ENCODE assay signal across 8 cellular contexts in genomic region chr16:58661199-58661830, GRCh38. TPM values are rescaled to one million over a fixed set of nuclear protein-coding genes. Genes with fewer than 3 reads are reported as not detected.
DNase-seq lines count a peak whose midpoint lies in the region; ATAC-seq, FAIRE-seq and TF ChIP-seq lines count a peak whose summit lies in the region.

No MANE protein-coding gene starts in this region.

- BruUV-seq in HepG2 (replicated peaks; lab: Mats Ljungman, UMichigan): no TSS peak

- CTCF ChIA-PET in HepG2 (lab: Yijun Ruan, JAX; ENCODE audit: low intra/inter-chr PET ratio, low total read pairs): interaction anchor here (1.2 to 2.0 kb wide), 2 partner anchors 148 to 150 kb away, joined by 5 to 18 read pairs; no protein-coding TSS in a partner anchor

- H3K36me3 ChIP-seq in colonic mucosa: no peaks in the 10 kb centered on the region
- no peaks in the 10 kb centered on the region for H3K36me3 ChIP-seq in HepG2 (replicated peaks in 1 of 2; ENCODE audit: control insufficient read depth in 1 of 2, insufficient read depth in 2 of 2, low read length in 2 of 2)

- TF ChIP-seq EP300 in HepG2 (IDR thresholded peaks at IDR 0.05; ENCODE audit: low read depth in 2 of 2, low read length in 2 of 2) (no peak), HepG2 (CRISPR knock-in tag; IDR thresholded peaks at IDR 0.05; ENCODE audit: borderline replicate concordance) (no peak)

- ATAC-seq in GM21447 (IDR thresholded peaks at IDR 0.05; ENCODE audit: unreplicated experiment) (peak; percentile 90), HepG2 (peak; percentile 89)

- intact Hi-C loops in colonic mucosa (cut with DNase I) (loop anchor here (5.0 to 10.0 kb wide), 2 partner anchors 149 to 327 kb away; no protein-coding TSS in a partner anchor), HepG2 (cut with micrococcal nuclease; ENCODE audit: unreplicated experiment) (loop anchor here (1.0 to 5.0 kb wide), 3 partner anchors 99 to 325 kb away; no protein-coding TSS in a partner anchor)

- H4K20me1 ChIP-seq in HepG2 (ENCODE audit: insufficient read depth, low read length): no peaks in the 10 kb centered on the region

- peak; percentile 91 for TF ChIP-seq RAD21 in HepG2 (CRISPR knock-in tag; IDR thresholded peaks at IDR 0.05)

- H3K4me3 ChIP-seq in colonic mucosa (no peak overlapping the region), HepG2 (replicated peaks in 1 of 3; ENCODE audit: insufficient read depth in 1 of 3, low read depth in 2 of 3, low read length in 3 of 3) (no peak overlapping the region)

- no peak overlapping the region for H2AFZ ChIP-seq in HepG2 (ENCODE audit: low read length)

- H3K9me3 ChIP-seq in colonic mucosa (no peaks in the 10 kb centered on the region), HepG2 (ENCODE audit: low read length) (no peaks in the 10 kb centered on the region)

- H3K9ac ChIP-seq in colonic mucosa (ENCODE audit: low read depth in 2 of 2, low read length in 2 of 2) (no peak overlapping the region), HepG2 (ENCODE audit: insufficient read depth, low read depth, low read length) (no peak overlapping the region)

- H3K4me2 ChIP-seq in HepG2 (ENCODE audit: low read depth, low read length): no peak overlapping the region

- no peaks in the 10 kb centered on the region for H3K4me1 ChIP-seq in colonic mucosa
- peaks cover 23% of the 10 kb centered on the region for H3K4me1 ChIP-seq in HepG2 (ENCODE audit: insufficient read depth, low read length)

- no peak for TF ChIP-seq POLR2A in HepG2 (IDR thresholded peaks at IDR 0.05; ENCODE audit: insufficient read depth in 1 of 2, low read depth in 2 of 2, low read length in 2 of 2)

- no peak overlapping the region for H3K27ac ChIP-seq in colonic mucosa
- no peak overlapping the region for H3K27ac ChIP-seq in HepG2 (ENCODE audit: extremely low read length, insufficient read depth, low read length)

- H3K27me3 ChIP-seq in colonic mucosa (no peaks in the 10 kb centered on the region), HepG2 (ENCODE audit: control insufficient read depth in 1 of 2, insufficient read depth in 2 of 2, low read length in 2 of 2) (no peaks in the 10 kb centered on the region)

- peak; percentile 5 for DNase-seq in DMS79 treated with DMSO at 0.1 percent for 48 hours (lab: John Stamatoyannopoulos, UW)
- DNase-seq in DMS79 (lab: John Stamatoyannopoulos, UW): no peak
- peak in 63 of 76 experiments; percentile 4 to 78 (median 38) for DNase-seq in HUDEP-2 (lab: John Stamatoyannopoulos, UW; ENCODE audit: unreplicated experiment in 76 of 76)
- peak; percentile 82 for DNase-seq in OCI-M1 (lab: John Stamatoyannopoulos, UW)
- DNase-seq in colonic mucosa: peak; percentile 49
- peak; percentile 85 for DNase-seq in HepG2 (ENCODE audit: low spot score)
- DNase-seq in urothelium cell line (ENCODE audit: low spot score): peak; percentile 85

- H3K79me2 ChIP-seq in HepG2 (ENCODE audit: insufficient read depth, low read length): no peaks in the 10 kb centered on the region

- peak; percentile 51 for TF ChIP-seq CTCF in colonic mucosa (IDR thresholded peaks at IDR 0.05)
- TF ChIP-seq CTCF in HepG2 (CRISPR knock-in tag; IDR thresholded peaks at IDR 0.05): peak; percentile 93

- WGBS in HepG2 (ENCODE audit: low lambda C conversion rate): 24% methylated on average over 7 of the region's 12 CpGs

- peak; percentile 99 for FAIRE-seq in HepG2 (lab: Jason Lieb, UNC)
- no peak for FAIRE-seq in urothelium cell line (lab: Jason Lieb, UNC)

- POLR2A ChIA-PET in HepG2 (lab: Yijun Ruan, JAX): interaction anchor here (1.0 to 2.4 kb wide), 6 partner anchors 9 to 147 kb away, joined by 3 to 11 read pairs (median 6); partner anchors contain the start of genes CNOT1 and SLC38A7

- in situ Hi-C loops in HepG2 (cut with HindIII; ENCODE audit: extremely low pct_ligation_motif_present, low pct_unique_long_range_greater_than_20kb): no loop called here

TF ChIP-seq in HepG2, 621 proteins besides CTCF, POLR2A, EP300 and RAD21 (continues in another document):
- TF ChIP-seq RXRB (CRISPR knock-in tag; IDR thresholded peaks at IDR 0.05; ENCODE audit: borderline replicate concordance): 0 out of 2 replicates have a peak, but pooled peaks have one; percentile 13
- TF ChIP-seq KDM3A (CRISPR knock-in tag; IDR thresholded peaks at IDR 0.05; ENCODE audit: low read depth): 0 out of 2 replicates have a peak, but pooled peaks have one; percentile 45
- TF ChIP-seq KLF16 (CRISPR knock-in tag; IDR thresholded peaks at IDR 0.05): peak in 1 of 2 experiments; percentile 37; a peak in 1 of 4 replicates
- peak; percentile 92 for TF ChIP-seq STAG1 (CRISPR knock-in tag; IDR thresholded peaks at IDR 0.05)
- peak in 1 of 2 experiments; percentile 80; a peak in 2 of 4 replicates for TF ChIP-seq HMGXB4 (CRISPR knock-in tag; IDR thresholded peaks at IDR 0.05; ENCODE audit: borderline replicate concordance in 1 of 2, low read depth in 1 of 2)
- TF ChIP-seq PPARG (CRISPR knock-in tag; conservative IDR thresholded peaks at IDR 0.05): 0 out of 2 replicates have a peak, but pooled peaks have one; percentile 30
- 0 out of 2 replicates have a peak, but pooled peaks have one; percentile 40 for TF ChIP-seq TGIF2 (CRISPR knock-in tag; IDR thresholded peaks at IDR 0.05)
- peak; percentile 41 for TF ChIP-seq TEAD3 (CRISPR knock-in tag; optimal IDR thresholded peaks at IDR 0.05; ENCODE audit: borderline replicate concordance)

RNA-seq across cellular contexts. Expression of gene SLC38A7, which starts 23.3 kb away (rescaled TPM):
- total RNA-seq in colonic mucosa: 10 to 100 TPM; 10.8 to 15.5 TPM
- total RNA-seq in HepG2 (2016; rRNA removed; fragmentation: Illumina TruSeq; extraction: Trizol): 6.2 and 14.1 TPM in 2 replicates
- total RNA-seq in HepG2 (2016; cell fraction: cytosol; rRNA removed; fragmentation: Illumina TruSeq; extraction: Trizol; ENCODE audit: low read depth): 4.6 and 5.0 TPM in 2 replicates
- total RNA-seq in HepG2 (2016; cell fraction: insoluble cytoplasmic fraction; rRNA removed; fragmentation: Illumina TruSeq; extraction: Trizol): 5.2 and 14.1 TPM in 2 replicates
- 5.8 and 6.5 TPM in 2 replicates for total RNA-seq in HepG2 (2016; cell fraction: membrane; rRNA removed; fragmentation: Illumina TruSeq; extraction: Trizol)
- total RNA-seq in HepG2 (2016; cell fraction: nucleus; rRNA removed; fragmentation: Illumina TruSeq; extraction: Trizol): 27.7 and 28.1 TPM in 2 replicates
- 13.2 and 17.0 TPM in 2 replicates for polyA plus RNA-seq in HepG2 (2011; rRNA removed)
- polyA plus RNA-seq in HepG2 (2011; cell fraction: cytosol; rRNA removed): 9.7 and 10.5 TPM in 2 replicates
- 26.4 and 29.4 TPM in 2 replicates for polyA plus RNA-seq in HepG2 (2011; cell fraction: nucleus; rRNA removed)
- 7.1 and 10.6 TPM in 2 replicates for polyA plus RNA-seq in HepG2 (2012)
- 1.0 and 1.3 TPM in 2 replicates for polyA plus RNA-seq in HepG2 (2016; cell fraction: cytosol; fragmentation: Illumina TruSeq; extraction: Trizol; ENCODE audit: low read depth)
- polyA plus RNA-seq in HepG2 (2016; cell fraction: insoluble cytoplasmic fraction; fragmentation: Illumina TruSeq; extraction: Trizol; ENCODE audit: low read depth): 5.1 and 5.6 TPM in 2 replicates
- polyA plus RNA-seq in HepG2 (2016; cell fraction: membrane; fragmentation: Illumina TruSeq; extraction: Trizol; ENCODE audit: low read depth): 2.3 and 3.2 TPM in 2 replicates
- polyA plus RNA-seq in HepG2 (2016; cell fraction: nucleus; fragmentation: Illumina TruSeq; extraction: Trizol; ENCODE audit: insufficient read depth, low read depth): 32.4 and 36.5 TPM in 2 replicates
- polyA minus RNA-seq in HepG2 (2011; rRNA and poly(A)+ RNA removed; ENCODE audit: low replicate concordance): 42.7 and 51.0 TPM in 2 replicates
- polyA minus RNA-seq in HepG2 (2011; cell fraction: cytosol; rRNA and poly(A)+ RNA removed): 8.7 and 12.4 TPM in 2 replicates
- 30.5 and 35.6 TPM in 2 replicates for polyA minus RNA-seq in HepG2 (2011; cell fraction: nucleus; rRNA and poly(A)+ RNA removed)

RNA-seq across cellular contexts. Expression of gene CNOT1, which starts 31.7 kb away (rescaled TPM):
- total RNA-seq in colonic mucosa: 100 to 1,000 TPM; 237 to 268 TPM
- 188 and 399 TPM in 2 replicates for total RNA-seq in HepG2 (2016; rRNA removed; fragmentation: Illumina TruSeq; extraction: Trizol)
- 51.8 and 55.4 TPM in 2 replicates for total RNA-seq in HepG2 (2016; cell fraction: cytosol; rRNA removed; fragmentation: Illumina TruSeq; extraction: Trizol; ENCODE audit: low read depth)
- total RNA-seq in HepG2 (2016; cell fraction: insoluble cytoplasmic fraction; rRNA removed; fragmentation: Illumina TruSeq; extraction: Trizol): 188 and 419 TPM in 2 replicates
- 139 and 146 TPM in 2 replicates for total RNA-seq in HepG2 (2016; cell fraction: membrane; rRNA removed; fragmentation: Illumina TruSeq; extraction: Trizol)
- 205 and 251 TPM in 2 replicates for total RNA-seq in HepG2 (2016; cell fraction: nucleus; rRNA removed; fragmentation: Illumina TruSeq; extraction: Trizol)
- 232 and 248 TPM in 2 replicates for polyA plus RNA-seq in HepG2 (2011; rRNA removed)
- polyA plus RNA-seq in HepG2 (2011; cell fraction: cytosol; rRNA removed): 187 and 226 TPM in 2 replicates
- 193 and 225 TPM in 2 replicates for polyA plus RNA-seq in HepG2 (2011; cell fraction: nucleus; rRNA removed)
- polyA plus RNA-seq in HepG2 (2012): 169 and 183 TPM in 2 replicates
- 35.0 and 38.2 TPM in 2 replicates for polyA plus RNA-seq in HepG2 (2016; cell fraction: cytosol; fragmentation: Illumina TruSeq; extraction: Trizol; ENCODE audit: low read depth)
- 373 and 400 TPM in 2 replicates for polyA plus RNA-seq in HepG2 (2016; cell fraction: insoluble cytoplasmic fraction; fragmentation: Illumina TruSeq; extraction: Trizol; ENCODE audit: low read depth)
- 61.4 and 81.8 TPM in 2 replicates for polyA plus RNA-seq in HepG2 (2016; cell fraction: membrane; fragmentation: Illumina TruSeq; extraction: Trizol; ENCODE audit: low read depth)
- 268 and 286 TPM in 2 replicates for polyA plus RNA-seq in HepG2 (2016; cell fraction: nucleus; fragmentation: Illumina TruSeq; extraction: Trizol; ENCODE audit: insufficient read depth, low read depth)
- polyA minus RNA-seq in HepG2 (2011; rRNA and poly(A)+ RNA removed; ENCODE audit: low replicate concordance): 953 and 1,029 TPM in 2 replicates
- 281 and 285 TPM in 2 replicates for polyA minus RNA-seq in HepG2 (2011; cell fraction: cytosol; rRNA and poly(A)+ RNA removed)
- polyA minus RNA-seq in HepG2 (2011; cell fraction: nucleus; rRNA and poly(A)+ RNA removed): 378 and 429 TPM in 2 replicates
